In genomic region chr18:39487932-39488331, GRCh38 we compare ENCODE assay signal across 1 cellular context.
TF ChIP-seq lines count a peak whose summit lies in the region.

No MANE protein-coding gene starts in this region.

TF ChIP-seq in GM23338, 12 proteins besides CTCF, POLR2A, EP300 and RAD21 (continued from another document):
- TF ChIP-seq REST (IDR thresholded peaks at IDR 0.05; ENCODE audit: unreplicated experiment): no peak
- TF ChIP-seq POLR2AphosphoS5 (IDR thresholded peaks at IDR 0.05; ENCODE audit: low read depth): no peak
- no peak for TF ChIP-seq NANOG (IDR thresholded peaks at IDR 0.05; ENCODE audit: borderline replicate concordance)
- TF ChIP-seq ETS1 (IDR thresholded peaks at IDR 0.05): no peak
- TF ChIP-seq ZNF462 (CRISPR knock-in tag; IDR thresholded peaks at IDR 0.05): no peak
- TF ChIP-seq STAT1 (IDR thresholded peaks at IDR 0.05; ENCODE audit: unreplicated experiment): no peak
